ENCODE assay signal across 16 cellular contexts in genomic region chr15:64807051-64807749, GRCh38. TPM values are rescaled to one million over a fixed set of nuclear protein-coding genes. Genes with fewer than 3 reads are reported as not detected.
DNase-seq lines count a peak whose midpoint lies in the region; TF ChIP-seq lines count a peak whose summit lies in the region.
"Had no signal": no experiment of that assay in that cellular context is flagged by ENCODE, and none has a peak within 500 bp of the region (broad histone marks: within the 10 kb centered on the region; RNA-seq: fewer than 3 reads in every experiment).

No MANE protein-coding gene starts in this region.

- DNase-seq in NT2/D1 (ENCODE audit: low read depth, low spot score) (peak; percentile 58), esophagus squamous epithelium (lab: John Stamatoyannopoulos, UW) (no peak), transverse colon (no peak), HEK293T (ENCODE audit: extremely low spot score) (no peak), suprapubic skin (ENCODE audit: low spot score in 2 of 2) (no peak), NCI-H774 (lab: John Stamatoyannopoulos, UW) (no peak)
- DNase-seq: activated CD8-positive, alpha-beta memory T cell treated with anti-CD3 and anti-CD28 coated beads, Interleukin-2, amount 10 ng/mL, durations not matched to agents 7 days and 5 days; AML-193; COR-L47; GDM1; naive B cell; NCI-H1048; NCI-H526; PC-3 had no signal

- H3K9ac ChIP-seq in NT2/D1 (ENCODE audit: insufficient read length, low read depth) (peak overlapping the region; percentile 71), muscle layer of colon (ENCODE audit: low read length) (no peak overlapping the region)

- TF ChIP-seq POLR2A in esophagus squamous epithelium (IDR thresholded peaks at IDR 0.05): no peak
- TF ChIP-seq POLR2A in transverse colon (IDR thresholded peaks at IDR 0.05): no peak
- no peak for TF ChIP-seq POLR2A in suprapubic skin (IDR thresholded peaks at IDR 0.05)

- H3K9me3 ChIP-seq in NT2/D1 (ENCODE audit: insufficient read depth, low read length) (no peaks in the 10 kb centered on the region), esophagus squamous epithelium (no peaks in the 10 kb centered on the region), muscle layer of colon (ENCODE audit: low read length) (no peaks in the 10 kb centered on the region), transverse colon (no peaks in the 10 kb centered on the region), suprapubic skin (no peaks in the 10 kb centered on the region)

- H3K4me1 ChIP-seq in NT2/D1 (ENCODE audit: insufficient read depth, insufficient read length): peaks cover 21% of the 10 kb centered on the region
- H3K4me1 ChIP-seq in esophagus squamous epithelium: peaks cover 0 to 22% (median 5%) of the 10 kb centered on the region in 3 donors
- peaks cover 44% of the 10 kb centered on the region for H3K4me1 ChIP-seq in muscle layer of colon (ENCODE audit: insufficient read depth, low read length)
- H3K4me1 ChIP-seq in transverse colon: peaks cover 0 to 12% (median 7%) of the 10 kb centered on the region in 4 donors
- H3K4me1 ChIP-seq in suprapubic skin: peaks cover 11% of the 10 kb centered on the region

- intact Hi-C loops in esophagus squamous epithelium (cut with DNase I) (loop anchor here (5.0 kb wide), 1 partner anchor 65 kb away; no protein-coding TSS in a partner anchor), transverse colon (cut with DNase I; ENCODE audit: low total_unique reads) (no loop called here)

- POLR2A ChIA-PET in HEK293T (lab: Yijun Ruan, JAX): no interaction called here

- in situ Hi-C loops in transverse colon (cut with MboI; ENCODE audit: low pct_ligation_motif_present in 1 of 4, low pct_unique_long_range_greater_than_20kb in 1 of 4, low sequenced_read_pairs in 3 of 4): loop anchor here in 3 of 4 donors (10.0 kb wide), 2 partner anchors 62 to 72 kb away; no protein-coding TSS in a partner anchor

- WGBS in esophagus squamous epithelium, 2 donors: 63 to 66% methylated on average over 6 to 9 of the region's 13 CpGs
- WGBS in transverse colon (ENCODE audit: low coverage in 1 of 2), 2 donors: 60 to 68% methylated on average over 2 to 13 of the region's 13 CpGs
- WGBS in suprapubic skin: 76% methylated on average over 13 of the region's 13 CpGs

- H3K27me3 ChIP-seq in NT2/D1 (ENCODE audit: insufficient read depth, insufficient read length): no peaks in the 10 kb centered on the region
- H3K27me3 ChIP-seq in esophagus squamous epithelium: peaks cover 0 to 5% (median 0%) of the 10 kb centered on the region in 4 donors
- no peaks in the 10 kb centered on the region for H3K27me3 ChIP-seq in muscle layer of colon (ENCODE audit: control insufficient read depth in 1 of 2, insufficient read depth in 2 of 2, low read length in 2 of 2)
- H3K27me3 ChIP-seq in transverse colon: no peaks in the 10 kb centered on the region
- H3K27me3 ChIP-seq in suprapubic skin: no peaks in the 10 kb centered on the region

- CTCF ChIA-PET in HEK293T (lab: Yijun Ruan, JAX): interaction anchor here (4.0 kb wide), 1 partner anchor 75 kb away, joined by 23 read pairs; no protein-coding TSS in a partner anchor

- H3K27ac ChIP-seq in esophagus squamous epithelium (peak overlapping the region; percentile 65 to 88 (median 76)), muscle layer of colon (ENCODE audit: low read depth, low read length) (peak overlapping the region; percentile 92), transverse colon (peak overlapping the region; percentile 68 to 90 (median 74)), suprapubic skin (no peak overlapping the region)

- TF ChIP-seq CTCF in esophagus squamous epithelium (IDR thresholded peaks at IDR 0.05) (no peak), transverse colon (IDR thresholded peaks at IDR 0.05) (no peak), suprapubic skin (IDR thresholded peaks at IDR 0.05) (no peak)

- TF ChIP-seq EP300 in transverse colon (IDR thresholded peaks at IDR 0.05; ENCODE audit: low read depth) (no peak), suprapubic skin (IDR thresholded peaks at IDR 0.05) (no peak)

- H3K36me3 ChIP-seq in NT2/D1 (ENCODE audit: insufficient read depth, insufficient read length, low read length) (no peaks in the 10 kb centered on the region), esophagus squamous epithelium (no peaks in the 10 kb centered on the region), muscle layer of colon (ENCODE audit: insufficient read depth, low read length) (no peaks in the 10 kb centered on the region), transverse colon (no peaks in the 10 kb centered on the region), suprapubic skin (no peaks in the 10 kb centered on the region)

- peak overlapping the region; percentile 10 for H3K4me3 ChIP-seq in NT2/D1 (ENCODE audit: insufficient read length, low read depth)
- peak overlapping the region in 2 of 4 donors; percentile 11 to 40 for H3K4me3 ChIP-seq in esophagus squamous epithelium
- peak overlapping the region in 1 of 2 donors; percentile 25 for H3K4me3 ChIP-seq in muscle layer of colon (ENCODE audit: low read depth in 1 of 2, low read length in 2 of 2)
- H3K4me3 ChIP-seq in transverse colon: no peak overlapping the region
- no peak overlapping the region for H3K4me3 ChIP-seq in suprapubic skin

TF ChIP-seq in HEK293T, 16 proteins besides CTCF, POLR2A, EP300 and RAD21:
- TF ChIP-seq LEF1 (IDR thresholded peaks at IDR 0.05; ENCODE audit: borderline replicate concordance): no peak
- TF ChIP-seq FOXA1 (IDR thresholded peaks at IDR 0.05): no peak
- TF ChIP-seq ARNT (IDR thresholded peaks at IDR 0.05): no peak
- no peak for TF ChIP-seq FOXM1 (IDR thresholded peaks at IDR 0.05; ENCODE audit: borderline replicate concordance)
- no peak for TF ChIP-seq TARDBP (IDR thresholded peaks at IDR 0.05)
- no peak for TF ChIP-seq FOXK2 (IDR thresholded peaks at IDR 0.05)
- TF ChIP-seq SUZ12 (IDR thresholded peaks at IDR 0.05): no peak
- no peak for TF ChIP-seq BHLHE40 (IDR thresholded peaks at IDR 0.05; ENCODE audit: borderline replicate concordance)

RNA-seq across cellular contexts. Expression of gene PIF1, which starts 18.2 kb away (rescaled TPM):
- 10 to 100 TPM in 1 of 4 donors, 1 to 10 TPM in 3; 1.8 to 17.5 (median 3.8) TPM for total RNA-seq in esophagus squamous epithelium
- total RNA-seq in transverse colon: 10 to 100 TPM in 1 of 4 donors, 1 to 10 TPM in 3; 1.1 to 49.8 (median 2.3) TPM
- 1 to 10 TPM in 3 of 4 donors, under 1 TPM in 1; 0.42 to 5.9 (median 1.5) TPM for total RNA-seq in suprapubic skin

RNA-seq across cellular contexts. Expression of gene RBPMS2, which starts 31.8 kb away (rescaled TPM):
- total RNA-seq in esophagus squamous epithelium (1 to 10 TPM in 2 of 4 donors, under 1 TPM in 1, not detected in 1; 0.75 to 5.0 (median 1.3) TPM), transverse colon (10 to 100 TPM in 2 of 4 donors, 1 to 10 TPM in 2; 4.4 to 27.7 (median 11.5) TPM), suprapubic skin (1 to 10 TPM in 1 of 4 donors, under 1 TPM in 3; 0.68 to 1.1 (median 0.79) TPM)
- total RNA-seq: activated CD8-positive, alpha-beta memory T cell treated with anti-CD3 and anti-CD28 coated beads, Interleukin-2, amount 10 ng/mL, durations not matched to agents 7 days and 5 days; fibroblast of lung; PC-3 had no signal

RNA-seq across cellular contexts. Expression of gene PLEKHO2, which starts 34.5 kb away (rescaled TPM):
- total RNA-seq in esophagus squamous epithelium (10 to 100 TPM in 1 of 4 donors, 1 to 10 TPM in 3; 5.6 to 18.3 (median 7.2) TPM), transverse colon (10 to 100 TPM in 2 of 4 donors, 1 to 10 TPM in 2; 4.6 to 12.3 (median 9.8) TPM), suprapubic skin (10 to 100 TPM in 1 of 4 donors, 1 to 10 TPM in 3; 6.7 to 13.8 (median 8.0) TPM)
